ENCODE assay signal across 8 cellular contexts in genomic region chr13:33286143-33286542, GRCh38. TPM values are rescaled to one million over a fixed set of nuclear protein-coding genes. Genes with fewer than 3 reads are reported as not detected.
DNase-seq lines count a peak whose midpoint lies in the region; ATAC-seq and TF ChIP-seq lines count a peak whose summit lies in the region.

No MANE protein-coding gene starts in this region.

- peaks cover 21% of the 10 kb centered on the region for H3K4me1 ChIP-seq in GM23338 (ENCODE audit: insufficient read depth)
- peaks cover 3% of the 10 kb centered on the region for H3K4me1 ChIP-seq in right cardiac atrium (ENCODE audit: control insufficient read depth, insufficient read depth, low read length)
- peaks cover 29% of the 10 kb centered on the region for H3K4me1 ChIP-seq in skeletal muscle satellite cell (ENCODE audit: control insufficient read depth, insufficient read depth, low read length)

- H3K9me3 ChIP-seq in right cardiac atrium (ENCODE audit: control insufficient read depth, low read length): no peaks in the 10 kb centered on the region
- H3K9me3 ChIP-seq in skeletal muscle satellite cell (replicated peaks; ENCODE audit: low read length): no peaks in the 10 kb centered on the region

- H3K36me3 Mint-ChIP-seq in GM23338 (ENCODE audit: low read depth): no peaks in the 10 kb centered on the region
- H3K36me3 Mint-ChIP-seq in activated CD8-positive, alpha-beta T cell treated with anti-CD3 and anti-CD28 coated beads, Interleukin-2, amount 10 ng/mL, durations not matched to agents 7 days and 5 days (ENCODE audit: low read depth): no peaks in the 10 kb centered on the region

- POLR2A ChIA-PET in activated CD8-positive, alpha-beta T cell treated with anti-CD3 and anti-CD28 coated beads, Interleukin-2, amount 10 ng/mL, durations not matched to agents 7 days and 5 days (lab: Charles Lee): no interaction called here

- DNase-seq in GM23338 (ENCODE audit: low spot score): peak; percentile 15
- no peak for DNase-seq in activated CD8-positive, alpha-beta T cell treated with anti-CD3 and anti-CD28 coated beads, Interleukin-2, amount 10 ng/mL, durations not matched to agents 7 days and 5 days
- no peak for DNase-seq in right cardiac atrium
- DNase-seq in RKO (ENCODE audit: low spot score): no peak

- H3K36me3 ChIP-seq in GM23338 (ENCODE audit: insufficient read depth) (no peaks in the 10 kb centered on the region; the same call in 1 of the 2 replicates), skeletal muscle satellite cell (ENCODE audit: insufficient read depth, low read length) (peaks cover 10% of the 10 kb centered on the region)

- H3K79me2 ChIP-seq in GM23338 (replicated peaks; ENCODE audit: insufficient read depth): no peaks in the 10 kb centered on the region

- H3K9ac ChIP-seq in skeletal muscle satellite cell (ENCODE audit: low read depth, low read length): peak overlapping the region; percentile 96

- peaks cover 24% of the 10 kb centered on the region for H3K4me1 Mint-ChIP-seq in GM23338
- peaks cover 11% of the 10 kb centered on the region for H3K4me1 Mint-ChIP-seq in activated CD8-positive, alpha-beta T cell treated with anti-CD3 and anti-CD28 coated beads, Interleukin-2, amount 10 ng/mL, durations not matched to agents 7 days and 5 days (ENCODE audit: low read depth)

- TF ChIP-seq CTCF in GM23338 (conservative IDR thresholded peaks at IDR 0.05; ENCODE audit: low read depth in 2 of 2): no peak

- ATAC-seq in GM23338: peak; percentile 17; the same call in 2 of the 3 replicates
- no peak for ATAC-seq in activated CD8-positive, alpha-beta T cell treated with anti-CD3 and anti-CD28 coated beads, Interleukin-2, amount 10 ng/mL, durations not matched to agents 7 days and 5 days
- ATAC-seq in right cardiac atrium: peak in 1 of 2 donors; percentile 15
- ATAC-seq in HG03139 (IDR thresholded peaks at IDR 0.05; ENCODE audit: unreplicated experiment): no peak
- no peak for ATAC-seq in HG02571 (IDR thresholded peaks at IDR 0.05; ENCODE audit: unreplicated experiment)
- no peak for ATAC-seq in GM19395 (IDR thresholded peaks at IDR 0.05; ENCODE audit: unreplicated experiment)

- H3K4me2 ChIP-seq in GM23338 (peak overlapping the region; percentile 55), skeletal muscle satellite cell (ENCODE audit: low read length) (peak overlapping the region; percentile 76)

- H4K20me1 ChIP-seq in GM23338 (replicated peaks; ENCODE audit: insufficient read depth): no peaks in the 10 kb centered on the region

- WGBS in right cardiac atrium: 8% methylated on average over 5 of the region's 5 CpGs

- intact Hi-C loops in right cardiac atrium (cut with DNase I): loop anchor here in 3 of 4 donors (5.0 to 10.0 kb wide), 2 partner anchors 51 to 256 kb away; no protein-coding TSS in a partner anchor

- H3K27ac ChIP-seq in GM23338 (ENCODE audit: low read depth) (peak overlapping the region; percentile 54; the same call in 1 of the 2 replicates), right cardiac atrium (ENCODE audit: low read length) (peak overlapping the region; percentile 94)

- peak overlapping the region; percentile 72 for H3K27ac Mint-ChIP-seq in GM23338
- H3K27ac Mint-ChIP-seq in activated CD8-positive, alpha-beta T cell treated with anti-CD3 and anti-CD28 coated beads, Interleukin-2, amount 10 ng/mL, durations not matched to agents 7 days and 5 days: no peak overlapping the region

- no peaks in the 10 kb centered on the region for H3K27me3 Mint-ChIP-seq in GM23338 (ENCODE audit: insufficient read depth, low read depth, poor library complexity)
- H3K27me3 Mint-ChIP-seq in activated CD8-positive, alpha-beta T cell treated with anti-CD3 and anti-CD28 coated beads, Interleukin-2, amount 10 ng/mL, durations not matched to agents 7 days and 5 days (ENCODE audit: low read depth): peaks cover 40% of the 10 kb centered on the region

- H3K4me3 Mint-ChIP-seq in GM23338: peak overlapping the region; percentile 77
- H3K4me3 Mint-ChIP-seq in activated CD8-positive, alpha-beta T cell treated with anti-CD3 and anti-CD28 coated beads, Interleukin-2, amount 10 ng/mL, durations not matched to agents 7 days and 5 days: peak overlapping the region; percentile 61

- peak overlapping the region; percentile 44; the same call in 1 of the 2 replicates for H3K4me3 ChIP-seq in GM23338
- peak overlapping the region; percentile 85 for H3K4me3 ChIP-seq in right cardiac atrium (ENCODE audit: low read length)
- peak overlapping the region; percentile 55 for H3K4me3 ChIP-seq in skeletal muscle satellite cell (ENCODE audit: low read length)

- H2AFZ ChIP-seq in GM23338: peak overlapping the region; percentile 67

- no peaks in the 10 kb centered on the region for H3K9me3 Mint-ChIP-seq in GM23338
- no peaks in the 10 kb centered on the region for H3K9me3 Mint-ChIP-seq in activated CD8-positive, alpha-beta T cell treated with anti-CD3 and anti-CD28 coated beads, Interleukin-2, amount 10 ng/mL, durations not matched to agents 7 days and 5 days (ENCODE audit: insufficient read depth)

- CTCF ChIA-PET in activated CD8-positive, alpha-beta T cell treated with anti-CD3 and anti-CD28 coated beads, Interleukin-2, amount 10 ng/mL, durations not matched to agents 7 days and 5 days (lab: Charles Lee): no interaction called here

- H3K9me2 ChIP-seq in GM23338 (ENCODE audit: insufficient read depth): no peaks in the 10 kb centered on the region

- H3F3A ChIP-seq in GM23338 (replicated peaks; ENCODE audit: low read depth): no peaks in the 10 kb centered on the region

- H3K27me3 ChIP-seq in GM23338 (ENCODE audit: insufficient read depth): no peaks in the 10 kb centered on the region
- no peaks in the 10 kb centered on the region for H3K27me3 ChIP-seq in right cardiac atrium (ENCODE audit: control insufficient read depth, insufficient read depth)
- no peaks in the 10 kb centered on the region for H3K27me3 ChIP-seq in skeletal muscle satellite cell (ENCODE audit: control insufficient read depth, insufficient read depth, low read length)

TF ChIP-seq in GM23338, 12 proteins besides CTCF, POLR2A, EP300 and RAD21 (continues in another document):
- no peak for TF ChIP-seq NANOG (IDR thresholded peaks at IDR 0.05; ENCODE audit: borderline replicate concordance)
- TF ChIP-seq POLR2AphosphoS5 (IDR thresholded peaks at IDR 0.05; ENCODE audit: low read depth): no peak
- TF ChIP-seq CREB1 (CRISPR knock-in tag; IDR thresholded peaks at IDR 0.05; ENCODE audit: low read depth): no peak
- TF ChIP-seq JUNB (IDR thresholded peaks at IDR 0.05; ENCODE audit: unreplicated experiment): no peak
- TF ChIP-seq STAT1 (IDR thresholded peaks at IDR 0.05; ENCODE audit: unreplicated experiment): no peak
- no peak for TF ChIP-seq ZNF331 (CRISPR knock-in tag; IDR thresholded peaks at IDR 0.05; ENCODE audit: low read depth)
- TF ChIP-seq ZNF114 (CRISPR knock-in tag; IDR thresholded peaks at IDR 0.05): no peak
- TF ChIP-seq EZH2 (IDR thresholded peaks at IDR 0.05; ENCODE audit: low read depth, unreplicated experiment): no peak
- no peak for TF ChIP-seq EZH2phosphoT487 (IDR thresholded peaks at IDR 0.05; ENCODE audit: unreplicated experiment)

RNA-seq across cellular contexts. Expression of gene STARD13, which starts 0.6 kb away (rescaled TPM):
- 2.9 and 5.2 TPM in 2 replicates for total RNA-seq in GM23338 (2014; rRNA removed; shearing (Covaris generic))
- polyA plus RNA-seq in GM23338 (2016; fragmentation: Nextera tagmentation; extraction: Ambion mirVana) (0.99 and 3.2 TPM in 2 replicates), right cardiac atrium (9.6 TPM)
- not detected for total RNA-seq in activated CD8-positive, alpha-beta T cell treated with anti-CD3 and anti-CD28 coated beads, Interleukin-2, amount 10 ng/mL, durations not matched to agents 7 days and 5 days
- 10 to 100 TPM; 26.1 to 35.7 (median 30.7) TPM for total RNA-seq in right cardiac atrium
- total RNA-seq in skeletal muscle satellite cell (2012; rRNA removed): 19.5 and 35.4 TPM in 2 replicates
